In the genomic region with DNA sequence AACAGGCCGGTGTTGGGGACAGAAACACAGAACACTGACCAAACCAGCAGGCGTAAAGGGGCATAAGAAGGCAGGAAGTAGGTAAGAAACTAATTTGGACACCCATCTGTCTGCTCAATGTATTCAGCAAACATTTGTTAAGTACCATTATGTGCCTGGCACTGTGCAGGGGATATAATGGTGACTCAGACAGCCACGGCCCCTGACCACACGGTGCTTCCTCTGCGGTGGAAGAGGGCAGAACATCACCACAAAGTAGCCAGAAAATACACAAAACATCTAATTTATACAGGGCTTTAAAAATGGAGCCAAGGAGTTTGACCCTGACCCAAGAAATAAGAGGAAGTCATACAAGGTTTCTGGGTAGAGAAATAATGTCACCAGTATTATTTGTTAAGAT, we compare ENCODE assay signal across 1 cellular context.
TF ChIP-seq lines count a peak whose summit lies in the region.

No MANE protein-coding gene starts in this region.

TF ChIP-seq in GM23338, 12 proteins besides CTCF, POLR2A, EP300 and RAD21 (continued from another document):
- TF ChIP-seq, protein P1, sequence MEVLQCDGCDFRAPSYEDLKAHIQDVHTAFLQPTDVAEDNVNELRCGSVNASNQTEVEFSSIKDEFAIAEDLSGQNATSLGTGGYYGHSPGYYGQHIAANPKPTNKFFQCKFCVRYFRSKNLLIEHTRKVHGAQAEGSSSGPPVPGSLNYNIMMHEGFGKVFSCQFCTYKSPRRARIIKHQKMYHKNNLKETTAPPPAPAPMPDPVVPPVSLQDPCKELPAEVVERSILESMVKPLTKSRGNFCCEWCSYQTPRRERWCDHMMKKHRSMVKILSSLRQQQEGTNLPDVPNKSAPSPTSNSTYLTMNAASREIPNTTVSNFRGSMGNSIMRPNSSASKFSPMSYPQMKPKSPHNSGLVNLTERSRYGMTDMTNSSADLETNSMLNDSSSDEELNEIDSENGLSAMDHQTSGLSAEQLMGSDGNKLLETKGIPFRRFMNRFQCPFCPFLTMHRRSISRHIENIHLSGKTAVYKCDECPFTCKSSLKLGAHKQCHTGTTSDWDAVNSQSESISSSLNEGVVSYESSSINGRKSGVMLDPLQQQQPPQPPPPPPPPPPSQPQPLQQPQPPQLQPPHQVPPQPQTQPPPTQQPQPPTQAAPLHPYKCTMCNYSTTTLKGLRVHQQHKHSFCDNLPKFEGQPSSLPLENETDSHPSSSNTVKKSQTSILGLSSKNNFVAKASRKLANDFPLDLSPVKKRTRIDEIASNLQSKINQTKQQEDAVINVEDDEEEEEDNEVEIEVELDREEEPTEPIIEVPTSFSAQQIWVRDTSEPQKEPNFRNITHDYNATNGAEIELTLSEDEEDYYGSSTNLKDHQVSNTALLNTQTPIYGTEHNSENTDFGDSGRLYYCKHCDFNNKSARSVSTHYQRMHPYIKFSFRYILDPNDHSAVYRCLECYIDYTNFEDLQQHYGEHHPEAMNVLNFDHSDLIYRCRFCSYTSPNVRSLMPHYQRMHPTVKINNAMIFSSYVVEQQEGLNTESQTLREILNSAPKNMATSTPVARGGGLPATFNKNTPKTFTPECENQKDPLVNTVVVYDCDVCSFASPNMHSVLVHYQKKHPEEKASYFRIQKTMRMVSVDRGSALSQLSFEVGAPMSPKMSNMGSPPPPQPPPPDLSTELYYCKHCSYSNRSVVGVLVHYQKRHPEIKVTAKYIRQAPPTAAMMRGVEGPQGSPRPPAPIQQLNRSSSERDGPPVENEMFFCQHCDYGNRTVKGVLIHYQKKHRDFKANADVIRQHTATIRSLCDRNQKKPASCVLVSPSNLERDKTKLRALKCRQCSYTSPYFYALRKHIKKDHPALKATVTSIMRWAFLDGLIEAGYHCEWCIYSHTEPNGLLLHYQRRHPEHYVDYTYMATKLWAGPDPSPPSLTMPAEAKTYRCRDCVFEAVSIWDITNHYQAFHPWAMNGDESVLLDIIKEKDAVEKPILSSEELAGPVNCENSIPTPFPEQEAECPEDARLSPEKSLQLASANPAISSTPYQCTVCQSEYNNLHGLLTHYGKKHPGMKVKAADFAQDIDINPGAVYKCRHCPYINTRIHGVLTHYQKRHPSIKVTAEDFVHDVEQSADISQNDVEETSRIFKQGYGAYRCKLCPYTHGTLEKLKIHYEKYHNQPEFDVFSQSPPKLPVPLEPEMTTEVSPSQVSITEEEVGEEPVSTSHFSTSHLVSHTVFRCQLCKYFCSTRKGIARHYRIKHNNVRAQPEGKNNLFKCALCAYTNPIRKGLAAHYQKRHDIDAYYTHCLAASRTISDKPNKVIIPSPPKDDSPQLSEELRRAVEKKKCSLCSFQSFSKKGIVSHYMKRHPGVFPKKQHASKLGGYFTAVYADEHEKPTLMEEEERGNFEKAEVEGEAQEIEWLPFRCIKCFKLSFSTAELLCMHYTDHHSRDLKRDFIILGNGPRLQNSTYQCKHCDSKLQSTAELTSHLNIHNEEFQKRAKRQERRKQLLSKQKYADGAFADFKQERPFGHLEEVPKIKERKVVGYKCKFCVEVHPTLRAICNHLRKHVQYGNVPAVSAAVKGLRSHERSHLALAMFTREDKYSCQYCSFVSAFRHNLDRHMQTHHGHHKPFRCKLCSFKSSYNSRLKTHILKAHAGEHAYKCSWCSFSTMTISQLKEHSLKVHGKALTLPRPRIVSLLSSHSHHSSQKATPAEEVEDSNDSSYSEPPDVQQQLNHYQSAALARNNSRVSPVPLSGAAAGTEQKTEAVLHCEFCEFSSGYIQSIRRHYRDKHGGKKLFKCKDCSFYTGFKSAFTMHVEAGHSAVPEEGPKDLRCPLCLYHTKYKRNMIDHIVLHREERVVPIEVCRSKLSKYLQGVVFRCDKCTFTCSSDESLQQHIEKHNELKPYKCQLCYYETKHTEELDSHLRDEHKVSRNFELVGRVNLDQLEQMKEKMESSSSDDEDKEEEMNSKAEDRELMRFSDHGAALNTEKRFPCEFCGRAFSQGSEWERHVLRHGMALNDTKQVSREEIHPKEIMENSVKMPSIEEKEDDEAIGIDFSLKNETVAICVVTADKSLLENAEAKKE (CRISPR knock-in tag; IDR thresholded peaks at IDR 0.05), result no peak
